Comparison of ENCODE assay signal across 11 cellular contexts in the genomic region with DNA sequence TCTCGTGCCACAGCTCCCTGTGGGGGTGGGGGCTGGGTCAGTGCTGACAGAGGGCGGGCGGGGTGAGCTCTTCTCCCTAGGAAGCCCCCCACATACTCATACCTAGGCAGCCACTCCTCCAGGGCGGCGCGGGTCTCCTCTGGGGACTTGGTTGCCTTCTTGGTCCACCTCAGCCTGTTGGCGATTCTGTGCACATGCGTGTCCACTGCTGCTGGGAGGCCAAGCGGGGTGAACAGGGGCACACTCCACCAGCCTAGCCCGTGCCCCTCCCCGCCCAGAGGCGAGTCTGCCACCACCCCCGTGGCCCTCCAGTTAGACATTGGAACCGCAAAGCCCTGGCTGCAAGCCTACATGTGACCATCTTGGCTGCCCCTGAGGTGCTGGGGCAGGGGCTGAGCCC. TPM values are rescaled to one million over a fixed set of nuclear protein-coding genes. Genes with fewer than 3 reads are reported as not detected.
DNase-seq lines count a peak whose midpoint lies in the region; ATAC-seq and TF ChIP-seq lines count a peak whose summit lies in the region.
"Had no signal": no experiment of that assay in that cellular context is flagged by ENCODE, and none has a peak within 500 bp of the region (broad histone marks: within the 10 kb centered on the region; RNA-seq: fewer than 3 reads in every experiment).

No MANE protein-coding gene starts in this region.

- H3K18ac ChIP-seq in IMR-90 (ENCODE audit: low read depth, low read length), result peak overlapping the region; percentile 60

- H3K9ac ChIP-seq in IMR-90 (ENCODE audit: low read depth, low read length), result peak overlapping the region; percentile 18
- peak overlapping the region; percentile 69 for H3K9ac ChIP-seq in fibroblast of lung (ENCODE audit: insufficient read depth, low read length)
- peak overlapping the region; percentile 46 for H3K9ac ChIP-seq in skeletal muscle satellite cell (ENCODE audit: low read depth, low read length)

- H2BK15ac ChIP-seq in IMR-90 (ENCODE audit: low read depth, low read length), result peak overlapping the region; percentile 24; the same call in 1 of the 3 replicates

- H3K4me3 ChIP-seq in IMR-90 (ENCODE audit: insufficient read depth, low read depth, low read length) (no peak overlapping the region), fibroblast of lung (replicated peaks in 1 of 4; ENCODE audit: control extremely low read depth in 1 of 4, insufficient read depth in 1 of 4, low read depth in 3 of 4, low read length in 4 of 4) (no peak overlapping the region), skeletal muscle satellite cell (ENCODE audit: low read length) (no peak overlapping the region), body of pancreas (no peak overlapping the region)

- no TSS peak for BruUV-seq in IMR-90 (replicated peaks; lab: Mats Ljungman, UMichigan)

- H3K4me1 ChIP-seq in IMR-90 (ENCODE audit: control insufficient read depth, insufficient read depth, low read length) (peaks cover 54% of the 10 kb centered on the region), fibroblast of lung (ENCODE audit: control insufficient read depth, extremely low read depth, insufficient read depth, low read length) (peaks cover 46% of the 10 kb centered on the region), skeletal muscle satellite cell (ENCODE audit: control insufficient read depth, insufficient read depth, low read length) (peaks cover 58% of the 10 kb centered on the region), body of pancreas (peaks cover 37% of the 10 kb centered on the region)

- H2BK5ac ChIP-seq in IMR-90 (ENCODE audit: low read depth, low read length, poor library complexity, severe bottlenecking), result peak overlapping the region; percentile 96

- peak overlapping the region; percentile 99 for H2AK9ac ChIP-seq in IMR-90 (replicated peaks; ENCODE audit: low read depth, low read length, poor library complexity)

- H3K27ac ChIP-seq in IMR-90 (ENCODE audit: insufficient read depth, low read length) (peak overlapping the region; percentile 90), fibroblast of lung (ENCODE audit: insufficient read depth, low read length) (peak overlapping the region; percentile 88), body of pancreas (peak overlapping the region in 2 of 4 donors; percentile 55 to 62)

- peaks cover 9% of the 10 kb centered on the region for H3K79me2 ChIP-seq in fibroblast of lung (ENCODE audit: control insufficient read depth, insufficient read depth, low read length)

- H2BK20ac ChIP-seq in IMR-90 (ENCODE audit: low read depth, low read length), result peak overlapping the region; percentile 47

- H2AFZ ChIP-seq in IMR-90 (replicated peaks; ENCODE audit: low read length, poor library complexity), result no peak overlapping the region
- H2AFZ ChIP-seq in fibroblast of lung (ENCODE audit: low read length), result no peak overlapping the region

- peak overlapping the region; percentile 100 for H4K91ac ChIP-seq in IMR-90 (ENCODE audit: insufficient read depth, low read depth, low read length)

- H4K8ac ChIP-seq in IMR-90 (ENCODE audit: low read depth in 2 of 2, low read length in 2 of 2), result peak overlapping the region; percentile 48 to 81

- CTCF ChIA-PET in IMR-90 (lab: Yijun Ruan, JAX), result no interaction called here

- no peak for DNase-seq in IMR-90
- DNase-seq in fibroblast of lung (ENCODE audit: low read depth in 2 of 2), result no peak
- no peak for DNase-seq in body of pancreas
- DNase-seq: activated CD4-positive, alpha-beta T cell treated with anti-CD3 and anti-CD28 coated beads, Interleukin-2, amount 50 U/mL, for 1 hour; CD4-positive, alpha-beta T cell; effector CD8-positive, alpha-beta T cell; H9; stimulated activated CD4-positive, alpha-beta T cell treated with anti-CD3 and anti-CD28 coated beads, Interleukin-1b, Interleukin-23, amount 100 ng/mL, for 48 hours had no signal

- no peak for TF ChIP-seq RAD21 in IMR-90 (IDR thresholded peaks at IDR 0.05; ENCODE audit: low read length)

- peaks cover 10 to 48% of the 10 kb centered on the region in 2 experiments; a peak in 3 of 4 replicates for H3K79me1 ChIP-seq in IMR-90 (ENCODE audit: low read depth in 1 of 2, low read length in 2 of 2)

- H3K9me1 ChIP-seq in IMR-90 (ENCODE audit: insufficient read depth, low read length), result peaks cover 16% of the 10 kb centered on the region

- TF ChIP-seq CTCF in IMR-90 (conservative IDR thresholded peaks at IDR 0.05; ENCODE audit: low read depth, low read length), result no peak
- TF ChIP-seq CTCF in fibroblast of lung (conservative IDR thresholded peaks at IDR 0.05 in 1 of 2, IDR thresholded peaks at IDR 0.05 in 1 of 2; ENCODE audit: low read depth in 1 of 2, low read length in 2 of 2), result no peak
- no peak for TF ChIP-seq CTCF in body of pancreas (IDR thresholded peaks at IDR 0.05)

- H3K27me3 ChIP-seq in IMR-90 (ENCODE audit: control insufficient read depth, insufficient read depth, low read length) (no peaks in the 10 kb centered on the region), fibroblast of lung (ENCODE audit: control insufficient read depth, insufficient read depth, low read length) (no peaks in the 10 kb centered on the region), skeletal muscle satellite cell (ENCODE audit: control insufficient read depth, insufficient read depth, low read length) (no peaks in the 10 kb centered on the region), body of pancreas (no peaks in the 10 kb centered on the region)

- peak overlapping the region; percentile 67 for H4K5ac ChIP-seq in IMR-90 (ENCODE audit: low read depth, low read length)

- intact Hi-C loops in IMR-90 (cut with micrococcal nuclease), result no loop called here
- intact Hi-C loops in body of pancreas (cut with DNase I), result no loop called here

- in situ Hi-C loops in IMR-90 (cut with MboI; ENCODE audit: low sequenced_read_pairs), result no loop called here

- 0 out of 2 replicates have a peak overlapping the region, but pooled peaks have one; percentile 57 for H3K23ac ChIP-seq in IMR-90 (ENCODE audit: low read depth, low read length)

- no peaks in the 10 kb centered on the region; the same call in 1 of the 2 replicates for H4K20me1 ChIP-seq in IMR-90 (ENCODE audit: insufficient read depth, low read length)
- no peaks in the 10 kb centered on the region for H4K20me1 ChIP-seq in fibroblast of lung (ENCODE audit: control insufficient read depth, extremely low read depth, insufficient read depth, low read length)

- peak overlapping the region; percentile 96 for H3K4ac ChIP-seq in IMR-90 (ENCODE audit: low read depth, low read length)

- 91% methylated on average over 5 of the region's 14 CpGs; no CpG with 5 or more reads in 1 of the 2 experiments for WGBS in IMR-90 (ENCODE audit: extremely low coverage in 2 of 2, insufficient read length in 1 of 2), 2 experiments
- 72% methylated on average over 7 of the region's 14 CpGs; no CpG with 5 or more reads in 1 of the 2 donors for WGBS in body of pancreas, 2 donors

- H3K36me3 ChIP-seq in IMR-90 (ENCODE audit: control insufficient read depth, insufficient read depth, low read length), result peaks cover 33% of the 10 kb centered on the region; the same call in 1 of the 2 replicates
- peaks cover 23% of the 10 kb centered on the region for H3K36me3 ChIP-seq in fibroblast of lung (ENCODE audit: control insufficient read depth, insufficient read depth, low read length)
- H3K36me3 ChIP-seq in skeletal muscle satellite cell (ENCODE audit: insufficient read depth, low read length), result peaks cover 24% of the 10 kb centered on the region
- no peaks in the 10 kb centered on the region for H3K36me3 ChIP-seq in body of pancreas (replicated peaks in 1 of 2; ENCODE audit: insufficient read depth in 1 of 2, low read depth in 2 of 2)

- H3K4me2 ChIP-seq in IMR-90 (ENCODE audit: low read depth, low read length), result no peak overlapping the region; the same call in 1 of the 2 replicates
- no peak overlapping the region for H3K4me2 ChIP-seq in fibroblast of lung (ENCODE audit: extremely low read depth, insufficient read depth, low read length)
- H3K4me2 ChIP-seq in skeletal muscle satellite cell (ENCODE audit: low read length), result peak overlapping the region; percentile 48

- H3K9me3 ChIP-seq in IMR-90 (ENCODE audit: control insufficient read depth, insufficient read depth, low read length) (no peaks in the 10 kb centered on the region), fibroblast of lung (ENCODE audit: control insufficient read depth, insufficient read depth, low read depth, low read length) (no peaks in the 10 kb centered on the region), skeletal muscle satellite cell (replicated peaks; ENCODE audit: low read length) (no peaks in the 10 kb centered on the region), body of pancreas (no peaks in the 10 kb centered on the region)

- H2AK5ac ChIP-seq in IMR-90 (ENCODE audit: low read depth, low read length), result peak overlapping the region; percentile 90

- POLR2A ChIA-PET in IMR-90 (lab: Charles Lee; ENCODE audit: unreplicated experiment), result no interaction called here

- dilution Hi-C loops in IMR-90 (cut with HindIII; ENCODE audit: low sequenced_read_pairs, unreplicated experiment), result no loop called here

- peak overlapping the region; percentile 90 for H2BK120ac ChIP-seq in IMR-90 (ENCODE audit: low read depth, low read length)

- no peak; the same call in 1 of the 2 replicates for TF ChIP-seq POLR2A in IMR-90 (IDR thresholded peaks at IDR 0.05; ENCODE audit: low read depth, low read length)
- TF ChIP-seq POLR2A in body of pancreas (IDR thresholded peaks at IDR 0.05), result no peak

- ATAC-seq in IMR-90 (ENCODE audit: low read depth), result peak; percentile 1; the same call in 1 of the 2 replicates
- no peak for ATAC-seq in HG02678 (IDR thresholded peaks at IDR 0.05; ENCODE audit: unreplicated experiment)
- ATAC-seq in body of pancreas, result no peak
- no peak for ATAC-seq in HG03439 (IDR thresholded peaks at IDR 0.05; ENCODE audit: unreplicated experiment)

- peak overlapping the region; percentile 50 for H3K14ac ChIP-seq in IMR-90 (replicated peaks; ENCODE audit: low read depth, low read length)

- no peak overlapping the region for H3K56ac ChIP-seq in IMR-90 (ENCODE audit: extremely low read depth, insufficient read depth, low read length)

RNA-seq across cellular contexts. Expression of gene NTHL1, which starts 7.6 kb away (rescaled TPM):
- total RNA-seq in IMR-90 (2012; rRNA removed) (22.8 and 28.1 TPM in 2 replicates), fibroblast of lung (34.7 and 44.4 TPM in 2 replicates), body of pancreas (10 to 100 TPM; 15.2 to 19.7 TPM)
- polyA plus RNA-seq in IMR-90 (2012; rRNA removed) (28.0 and 33.3 TPM in 2 replicates), fibroblast of lung (8.4 and 9.2 TPM in 2 replicates)
- polyA plus RNA-seq in IMR-90 (2012; cell fraction: cytosol; rRNA removed), result 46.3 and 54.8 TPM in 2 replicates
- polyA plus RNA-seq in IMR-90 (2012; cell fraction: nucleus; rRNA removed; ENCODE audit: low replicate concordance), result 20.6 and 53.2 TPM in 2 replicates
- 17.4 and 19.0 TPM in 2 replicates for polyA plus RNA-seq in fibroblast of lung (2012)
- 5.2 and 9.7 TPM in 2 replicates for polyA minus RNA-seq in fibroblast of lung (ENCODE audit: low replicate concordance)
- total RNA-seq in skeletal muscle satellite cell (2012; rRNA removed), result 14.4 and 18.8 TPM in 2 replicates

RNA-seq across cellular contexts. Expression of gene TSC2, which starts 7.8 kb away (rescaled TPM):
- total RNA-seq in IMR-90 (2012; rRNA removed) (22.8 and 31.4 TPM in 2 replicates), fibroblast of lung (35.7 and 46.6 TPM in 2 replicates), body of pancreas (100 to 1,000 TPM in 1 of 2 donors, 10 to 100 TPM in 1; 73.9 to 152 TPM)
- polyA plus RNA-seq in IMR-90 (2012; rRNA removed) (88.6 and 95.9 TPM in 2 replicates), fibroblast of lung (24.5 and 39.6 TPM in 2 replicates)
- 51.7 and 66.3 TPM in 2 replicates for polyA plus RNA-seq in IMR-90 (2012; cell fraction: cytosol; rRNA removed)
- polyA plus RNA-seq in IMR-90 (2012; cell fraction: nucleus; rRNA removed; ENCODE audit: low replicate concordance), result 202 and 503 TPM in 2 replicates
- 52.2 and 55.8 TPM in 2 replicates for polyA plus RNA-seq in fibroblast of lung (2012)
- polyA minus RNA-seq in fibroblast of lung (ENCODE audit: low replicate concordance), result 242 and 267 TPM in 2 replicates
- total RNA-seq in skeletal muscle satellite cell (2012; rRNA removed), result 34.9 and 36.5 TPM in 2 replicates

RNA-seq across cellular contexts. Expression of gene NHERF2, which starts 13.3 kb away (rescaled TPM):
- total RNA-seq in IMR-90 (2012; rRNA removed), result 18.6 and 20.8 TPM in 2 replicates
- polyA plus RNA-seq in IMR-90 (2012; rRNA removed), result 77.8 and 96.6 TPM in 2 replicates
- 98.1 and 126 TPM in 2 replicates for polyA plus RNA-seq in IMR-90 (2012; cell fraction: cytosol; rRNA removed)
- 54.5 and 134 TPM in 2 replicates for polyA plus RNA-seq in IMR-90 (2012; cell fraction: nucleus; rRNA removed; ENCODE audit: low replicate concordance)
- total RNA-seq in fibroblast of lung, result 16.9 and 21.5 TPM in 2 replicates
- 30.7 and 38.0 TPM in 2 replicates for polyA plus RNA-seq in fibroblast of lung
- polyA plus RNA-seq in fibroblast of lung (2012), result 79.5 and 84.8 TPM in 2 replicates
- polyA minus RNA-seq in fibroblast of lung (ENCODE audit: low replicate concordance), result 15.5 and 29.6 TPM in 2 replicates
- 3.5 and 6.1 TPM in 2 replicates for total RNA-seq in skeletal muscle satellite cell (2012; rRNA removed)
- total RNA-seq in body of pancreas, result 10 to 100 TPM; 32.7 to 87.3 TPM

RNA-seq across cellular contexts. Expression of gene NPW, which starts 20.4 kb away (rescaled TPM):
- total RNA-seq in IMR-90 (2012; rRNA removed) (0.18 TPM in 1 of 2 replicates, not detected in the other), fibroblast of lung (0.26 and 0.99 TPM in 2 replicates), body of pancreas (not detected)
- polyA plus RNA-seq in IMR-90 (2012; rRNA removed) (2.0 and 3.7 TPM in 2 replicates), fibroblast of lung (0.06 and 0.20 TPM in 2 replicates)
- 6.1 and 9.0 TPM in 2 replicates for polyA plus RNA-seq in IMR-90 (2012; cell fraction: cytosol; rRNA removed)
- polyA plus RNA-seq in IMR-90 (2012; cell fraction: nucleus; rRNA removed; ENCODE audit: low replicate concordance), result 2.5 and 7.1 TPM in 2 replicates
- polyA plus RNA-seq in fibroblast of lung (2012), result 0.58 and 1.3 TPM in 2 replicates
- polyA minus RNA-seq in fibroblast of lung (ENCODE audit: low replicate concordance), result not detected in 2 replicates
- not detected in 2 replicates for total RNA-seq in skeletal muscle satellite cell (2012; rRNA removed)

RNA-seq across cellular contexts. Expression of gene ZNF598, which starts 30.4 kb away (rescaled TPM):
- total RNA-seq in IMR-90 (2012; rRNA removed) (3.4 and 4.4 TPM in 2 replicates), fibroblast of lung (10.8 and 18.8 TPM in 2 replicates), body of pancreas (10 to 100 TPM; 41.0 to 55.4 TPM)
- polyA plus RNA-seq in IMR-90 (2012; rRNA removed) (36.4 and 40.6 TPM in 2 replicates), fibroblast of lung (11.6 and 18.7 TPM in 2 replicates)
- polyA plus RNA-seq in IMR-90 (2012; cell fraction: cytosol; rRNA removed), result 23.6 and 37.3 TPM in 2 replicates
- polyA plus RNA-seq in IMR-90 (2012; cell fraction: nucleus; rRNA removed; ENCODE audit: low replicate concordance), result 98.8 and 225 TPM in 2 replicates
- 19.6 and 29.9 TPM in 2 replicates for polyA plus RNA-seq in fibroblast of lung (2012)
- polyA minus RNA-seq in fibroblast of lung (ENCODE audit: low replicate concordance), result 14.7 and 15.9 TPM in 2 replicates
- 26.1 and 28.0 TPM in 2 replicates for total RNA-seq in skeletal muscle satellite cell (2012; rRNA removed)

Comparison
In these comparisons a context has a peak if more than half of its experiments do, and no peak if none do; other contexts are left out.
1. H3K9ac ChIP-seq: peak in every context shown above with its lines; median percentile 69 in fibroblast of lung; 46 in skeletal muscle satellite cell; 18 in IMR-90.